8 cellular contexts compared by ENCODE assay signal in the genomic region with DNA sequence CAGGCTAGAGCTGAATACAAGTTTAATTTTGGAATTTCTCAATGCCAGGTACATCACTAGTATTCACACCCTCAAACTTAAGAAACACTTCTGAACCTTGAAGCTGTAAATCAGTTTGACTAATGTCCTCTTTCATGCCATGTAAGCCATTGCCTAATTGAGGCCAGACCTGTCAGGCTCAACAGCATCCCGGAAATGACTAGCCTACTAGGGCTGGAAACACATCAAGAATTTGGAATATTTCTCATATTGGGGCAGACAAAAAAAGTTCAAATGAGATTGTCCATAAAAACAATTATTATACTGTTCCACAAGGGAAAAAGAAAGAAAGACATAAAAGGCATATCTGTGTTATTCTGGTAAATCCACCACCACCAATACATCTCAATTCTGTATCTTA. TPM values are rescaled to one million over a fixed set of nuclear protein-coding genes. Genes with fewer than 3 reads are reported as not detected.
DNase-seq lines count a peak whose midpoint lies in the region; ATAC-seq and TF ChIP-seq lines count a peak whose summit lies in the region.

No MANE protein-coding gene starts in this region.

- no peak overlapping the region for H3K27ac Mint-ChIP-seq in activated T-helper 17 cell treated with anti-CD3 and anti-CD28 coated beads, Interleukin-2, amount 50 U/mL, for 72 hours

- TSS peak; percentile 37 for BruUV-seq in A673 (replicated peaks; lab: Mats Ljungman, UMichigan)

- TF ChIP-seq CTCF in A673 (conservative IDR thresholded peaks at IDR 0.05; ENCODE audit: low read depth, low read length) (no peak), transverse colon (IDR thresholded peaks at IDR 0.05) (no peak)

- ATAC-seq in activated T-helper 17 cell treated with anti-CD3 and anti-CD28 coated beads, Interleukin-2, amount 50 U/mL, for 72 hours (replicated peaks) = no peak
- no peak for ATAC-seq in GM18858 (IDR thresholded peaks at IDR 0.05; ENCODE audit: unreplicated experiment)
- no peak for ATAC-seq in HG03571 (IDR thresholded peaks at IDR 0.05; ENCODE audit: unreplicated experiment)

- DNase-seq in A673 (ENCODE audit: low spot score) (peak; percentile 58), HEK293T (ENCODE audit: extremely low spot score) (no peak), transverse colon (no peak), NCI-H524 treated with DMSO at 0.1 percent for 48 hours (lab: John Stamatoyannopoulos, UW) (no peak)

- H3K27me3 Mint-ChIP-seq in activated T-helper 17 cell treated with anti-CD3 and anti-CD28 coated beads, Interleukin-2, amount 50 U/mL, for 72 hours = no peaks in the 10 kb centered on the region

- peaks cover 27% of the 10 kb centered on the region for H3K4me1 Mint-ChIP-seq in activated T-helper 17 cell treated with anti-CD3 and anti-CD28 coated beads, Interleukin-2, amount 50 U/mL, for 72 hours

- H3K4me1 ChIP-seq in A673 (ENCODE audit: insufficient read depth, low read length, poor library complexity, severe bottlenecking) = peaks cover 61% of the 10 kb centered on the region
- peaks cover 45% of the 10 kb centered on the region for H3K4me1 ChIP-seq in iPS-20b (ENCODE audit: insufficient read depth, low read length)
- peaks cover 10 to 44% (median 16%) of the 10 kb centered on the region in 4 donors for H3K4me1 ChIP-seq in transverse colon

- POLR2A ChIA-PET in A673 (lab: Charles Lee; ENCODE audit: low non-redundant PET) = no interaction called here
- POLR2A ChIA-PET in HEK293T (lab: Yijun Ruan, JAX) = interaction anchor here (1.5 kb wide), 1 partner anchor 209 kb away, joined by 4 read pairs; the partner anchor contains the start of gene PPM1D

- peak overlapping the region; percentile 91; the same call in 1 of the 2 replicates for H3K9ac ChIP-seq in iPS-20b (ENCODE audit: low read depth, low read length)

- in situ Hi-C loops in transverse colon (cut with MboI; ENCODE audit: low pct_ligation_motif_present in 1 of 4, low pct_unique_long_range_greater_than_20kb in 1 of 4, low sequenced_read_pairs in 3 of 4) = no loop called here

- no peak for TF ChIP-seq EP300 in transverse colon (IDR thresholded peaks at IDR 0.05; ENCODE audit: low read depth)

- CTCF ChIA-PET in A673 (lab: Charles Lee) = no interaction called here
- CTCF ChIA-PET in HEK293T (lab: Yijun Ruan, JAX) = no interaction called here

- peak overlapping the region; percentile 84 for H3K4me3 Mint-ChIP-seq in activated T-helper 17 cell treated with anti-CD3 and anti-CD28 coated beads, Interleukin-2, amount 50 U/mL, for 72 hours

- no peaks in the 10 kb centered on the region for H3K9me3 ChIP-seq in A673 (ENCODE audit: low read depth, low read length, poor library complexity, severe bottlenecking)
- no peaks in the 10 kb centered on the region for H3K9me3 ChIP-seq in iPS-20b (ENCODE audit: insufficient read depth, low read depth, low read length)
- no peaks in the 10 kb centered on the region for H3K9me3 ChIP-seq in transverse colon

- intact Hi-C loops in A673 (cut with micrococcal nuclease; ENCODE audit: unreplicated experiment) = no loop called here
- intact Hi-C loops in transverse colon (cut with DNase I; ENCODE audit: low total_unique reads) = no loop called here

- H3K27me3 ChIP-seq in A673 (replicated peaks; ENCODE audit: insufficient read depth, low read depth, low read length, poor library complexity) (no peaks in the 10 kb centered on the region), iPS-20b (ENCODE audit: insufficient read depth, low read length) (no peaks in the 10 kb centered on the region), transverse colon (no peaks in the 10 kb centered on the region)

- WGBS in transverse colon (ENCODE audit: low coverage in 1 of 2), 2 donors = 61% methylated on average over 1 of the region's 1 CpG; no CpG with 5 or more reads in 1 of the 2 donors

- peak overlapping the region; percentile 89 for H3K4me3 ChIP-seq in A673 (ENCODE audit: low read depth, low read length, poor library complexity, severe bottlenecking)
- peak overlapping the region; percentile 97 for H3K4me3 ChIP-seq in iPS-20b (ENCODE audit: low read length)
- H3K4me3 ChIP-seq in transverse colon = peak overlapping the region in 1 of 4 donors; percentile 97

- H3K36me3 ChIP-seq in A673 (ENCODE audit: insufficient read depth, low read length, poor library complexity, severe bottlenecking) (no peaks in the 10 kb centered on the region), iPS-20b (ENCODE audit: insufficient read depth, low read depth, low read length) (no peaks in the 10 kb centered on the region), transverse colon (no peaks in the 10 kb centered on the region)

- no peaks in the 10 kb centered on the region for H3K9me3 Mint-ChIP-seq in activated T-helper 17 cell treated with anti-CD3 and anti-CD28 coated beads, Interleukin-2, amount 50 U/mL, for 72 hours

- no peaks in the 10 kb centered on the region for H3K36me3 Mint-ChIP-seq in activated T-helper 17 cell treated with anti-CD3 and anti-CD28 coated beads, Interleukin-2, amount 50 U/mL, for 72 hours (ENCODE audit: low read depth)

- peak overlapping the region; percentile 89 for H3K27ac ChIP-seq in A673 (ENCODE audit: low read depth, low read length, poor library complexity, severe bottlenecking)
- H3K27ac ChIP-seq in iPS-20b (ENCODE audit: low read length) = no peak overlapping the region
- peak overlapping the region; percentile 93 to 97 (median 94) for H3K27ac ChIP-seq in transverse colon

- TF ChIP-seq POLR2A in transverse colon (IDR thresholded peaks at IDR 0.05) = no peak

TF ChIP-seq in HEK293T, 16 proteins besides CTCF, POLR2A, EP300 and RAD21:
- TF ChIP-seq ZNF384 (IDR thresholded peaks at IDR 0.05) (no peak), PKNOX1 (IDR thresholded peaks at IDR 0.05) (peak; percentile 82)

RNA-seq across cellular contexts. Expression of gene USP32, which starts 1.7 kb away (rescaled TPM):
- total RNA-seq in A673 (2021) (49.3 and 54.8 TPM in 2 replicates), transverse colon (10 to 100 TPM; 14.7 to 86.0 (median 54.8) TPM)
- total RNA-seq in activated T-helper 17 cell treated with anti-CD3 and anti-CD28 coated beads, Interleukin-2, amount 50 U/mL, for 72 hours = 10 to 100 TPM; 32.7 to 42.2 TPM

RNA-seq across cellular contexts. Expression of gene CHCT1, which starts 32.1 kb away (rescaled TPM):
- total RNA-seq in A673 (2021) (0.88 TPM in 1 of 2 replicates, not detected in the other), transverse colon (not detected)
- not detected for total RNA-seq in activated T-helper 17 cell treated with anti-CD3 and anti-CD28 coated beads, Interleukin-2, amount 50 U/mL, for 72 hours
